ENCODE assay signal across 10 cellular contexts in genomic region chr10:69389827-69390490, GRCh38. TPM values are rescaled to one million over a fixed set of nuclear protein-coding genes. Genes with fewer than 3 reads are reported as not detected.
DNase-seq lines count a peak whose midpoint lies in the region; ATAC-seq and TF ChIP-seq lines count a peak whose summit lies in the region.
"Had no signal": no experiment of that assay in that cellular context is flagged by ENCODE, and none has a peak within 500 bp of the region (broad histone marks: within the 10 kb centered on the region; RNA-seq: fewer than 3 reads in every experiment).

No MANE protein-coding gene starts in this region.

- POLR2A ChIA-PET in CD4-positive, alpha-beta T cell (lab: Charles Lee) = interaction anchor here (0.6 to 1.5 kb wide), 3 partner anchors 71 to 145 kb away, joined by 3 to 5 read pairs (median 3); no protein-coding TSS in a partner anchor

- H3K4me3 Mint-ChIP-seq in CD4-positive, alpha-beta T cell = no peak overlapping the region
- H3K4me3 Mint-ChIP-seq in activated naive CD8-positive, alpha-beta T cell = no peak overlapping the region
- H3K4me3 Mint-ChIP-seq: activated T-cell treated with anti-CD3 and anti-CD28 coated beads, Interleukin-2, amount 50 U/mL, for 4 hours; stimulated activated naive CD8-positive, alpha-beta T cell treated with anti-CD3 and anti-CD28 coated beads, Interleukin-15, Interleukin-2, amounts not matched to agents 100 ng/mL and 50 ng/mL, for 24 hours had no signal

- intact Hi-C loops in CD4-positive, alpha-beta T cell (cut with DNase I, micrococcal nuclease) = loop anchor here in 1 of 2 experiments (5.0 kb wide), 1 partner anchor 388 kb away; no protein-coding TSS in a partner anchor

- no peak for TF ChIP-seq CTCF in CD4-positive, alpha-beta T cell (IDR thresholded peaks at IDR 0.05)

- no peaks in the 10 kb centered on the region for H3K27me3 Mint-ChIP-seq in CD4-positive, alpha-beta T cell
- no peaks in the 10 kb centered on the region for H3K27me3 Mint-ChIP-seq in activated naive CD8-positive, alpha-beta T cell
- H3K27me3 Mint-ChIP-seq: stimulated activated naive CD8-positive, alpha-beta T cell treated with anti-CD3 and anti-CD28 coated beads, Interleukin-15, Interleukin-2, amounts not matched to agents 100 ng/mL and 50 ng/mL, for 24 hours had no signal

- peak overlapping the region; percentile 68 for H3K27ac Mint-ChIP-seq in CD4-positive, alpha-beta T cell
- peak overlapping the region; percentile 87 for H3K27ac Mint-ChIP-seq in activated naive CD8-positive, alpha-beta T cell
- H3K27ac Mint-ChIP-seq: stimulated activated naive CD8-positive, alpha-beta T cell treated with anti-CD3 and anti-CD28 coated beads, Interleukin-15, Interleukin-2, amounts not matched to agents 100 ng/mL and 50 ng/mL, for 24 hours had no signal

- H3K27ac ChIP-seq in CD4-positive, alpha-beta T cell (ENCODE audit: low read depth, low read length) = peak overlapping the region; percentile 2
- peak overlapping the region; percentile 90 for H3K27ac ChIP-seq in HUES48 (ENCODE audit: low read depth, low read length)

- no peak for DNase-seq in CD4-positive, alpha-beta T cell
- DNase-seq in iris pigment epithelial cell (ENCODE audit: low read depth) = peak; percentile 72
- DNase-seq in pons (ENCODE audit: low spot score) = no peak
- DNase-seq in NCI-H1694 treated with DMSO at 0.1 percent for 48 hours (lab: John Stamatoyannopoulos, UW) = no peak
- DNase-seq: activated T-cell treated with anti-CD3 and anti-CD28 coated beads, Interleukin-2, amount 50 U/mL, for 4 hours had no signal

- H3K36me3 ChIP-seq in HUES48 (ENCODE audit: control insufficient read depth, insufficient read depth, low read length) = peaks cover 75% of the 10 kb centered on the region

- H3K9me3 ChIP-seq in CD4-positive, alpha-beta T cell (ENCODE audit: control insufficient read depth, low read length) = no peaks in the 10 kb centered on the region
- no peaks in the 10 kb centered on the region for H3K9me3 ChIP-seq in HUES48 (ENCODE audit: control insufficient read depth, insufficient read depth, low read length)

- no peak overlapping the region for H3K4me3 ChIP-seq in HUES48 (ENCODE audit: low read depth, low read length)

- CTCF ChIA-PET in CD4-positive, alpha-beta T cell (lab: Charles Lee) = interaction anchor here (1.6 to 4.6 kb wide), 2 partner anchors 18 to 153 kb away, joined by 4 to 48 read pairs; no protein-coding TSS in a partner anchor

- ATAC-seq in CD4-positive, alpha-beta T cell (ENCODE audit: poor library complexity) = no peak
- ATAC-seq in GM18907 (IDR thresholded peaks at IDR 0.05; ENCODE audit: unreplicated experiment) (no peak), GM18870 (IDR thresholded peaks at IDR 0.05; ENCODE audit: unreplicated experiment) (no peak)
- ATAC-seq: activated T-cell treated with anti-CD3 and anti-CD28 coated beads, Interleukin-2, amount 50 U/mL, for 4 hours had no signal

- peaks cover 85% of the 10 kb centered on the region for H3K36me3 Mint-ChIP-seq in CD4-positive, alpha-beta T cell (ENCODE audit: low read depth)
- H3K36me3 Mint-ChIP-seq in activated naive CD8-positive, alpha-beta T cell = peaks cover 4% of the 10 kb centered on the region

- no peaks in the 10 kb centered on the region for H3K9me3 Mint-ChIP-seq in CD4-positive, alpha-beta T cell
- no peaks in the 10 kb centered on the region for H3K9me3 Mint-ChIP-seq in activated naive CD8-positive, alpha-beta T cell (ENCODE audit: low read depth)
- H3K9me3 Mint-ChIP-seq: activated T-cell treated with anti-CD3 and anti-CD28 coated beads, Interleukin-2, amount 50 U/mL, for 4 hours; stimulated activated naive CD8-positive, alpha-beta T cell treated with anti-CD3 and anti-CD28 coated beads, Interleukin-15, Interleukin-2, amounts not matched to agents 100 ng/mL and 50 ng/mL, for 24 hours had no signal

- H3K4me1 Mint-ChIP-seq in CD4-positive, alpha-beta T cell (ENCODE audit: low read depth) = peaks cover 25% of the 10 kb centered on the region
- peaks cover 18% of the 10 kb centered on the region for H3K4me1 Mint-ChIP-seq in activated naive CD8-positive, alpha-beta T cell (ENCODE audit: low read depth)

- H3K4me1 ChIP-seq in HUES48 (ENCODE audit: control insufficient read depth, insufficient read depth, low read length) = peaks cover 25% of the 10 kb centered on the region

- no peaks in the 10 kb centered on the region for H3K27me3 ChIP-seq in CD4-positive, alpha-beta T cell (ENCODE audit: control insufficient read depth, insufficient read depth, low read length)
- no peaks in the 10 kb centered on the region for H3K27me3 ChIP-seq in HUES48 (ENCODE audit: control insufficient read depth, insufficient read depth, low read length)

- H3K9ac ChIP-seq in HUES48 (ENCODE audit: low read depth, low read length) = peak overlapping the region; percentile 11; the same call in 1 of the 2 replicates

RNA-seq across cellular contexts. Expression of gene TACR2, which starts 26.8 kb away (rescaled TPM):
- total RNA-seq in CD4-positive, alpha-beta T cell = not detected
